In genomic region chrX:67555578-67556203, GRCh38 we compare ENCODE assay signal across 8 cellular contexts. TPM values are rescaled to one million over a fixed set of nuclear protein-coding genes. Genes with fewer than 3 reads are reported as not detected.
DNase-seq lines count a peak whose midpoint lies in the region; ATAC-seq and TF ChIP-seq lines count a peak whose summit lies in the region.

No MANE protein-coding gene starts in this region.

- no peaks in the 10 kb centered on the region for H3K9me2 ChIP-seq in PC-3 (replicated peaks; ENCODE audit: low read length)

- H3K4me3 ChIP-seq in DND-41 (ENCODE audit: low read depth in 1 of 2, low read length in 2 of 2) = no peak overlapping the region
- H3K4me3 ChIP-seq in PC-3 (ENCODE audit: low read length) = no peak overlapping the region
- H3K4me3 ChIP-seq in spleen = no peak overlapping the region

- H3K36me3 ChIP-seq in DND-41 (ENCODE audit: insufficient read depth, low read length) (no peaks in the 10 kb centered on the region), PC-3 (ENCODE audit: low read depth, low read length) (no peaks in the 10 kb centered on the region), spleen (no peaks in the 10 kb centered on the region)

- H3K79me2 ChIP-seq in DND-41 (ENCODE audit: insufficient read depth, low read length) (no peaks in the 10 kb centered on the region), PC-3 (ENCODE audit: low read length) (no peaks in the 10 kb centered on the region)

- in situ Hi-C loops in G401 (cut with HindIII; ENCODE audit: low sequenced_read_pairs) = no loop called here

- CTCF ChIA-PET in PC-3 (lab: Charles Lee) = no interaction called here

- 28 to 43% (median 32%) methylated on average over 6 to 7 of the region's 7 CpGs for WGBS in spleen, 5 donors

- H3K9ac ChIP-seq in DND-41 (ENCODE audit: low read depth, low read length) (no peak overlapping the region), PC-3 (ENCODE audit: low read length) (no peak overlapping the region)

- H3K4me1 ChIP-seq in DND-41 (ENCODE audit: insufficient read depth, low read length) (no peaks in the 10 kb centered on the region), PC-3 (ENCODE audit: insufficient read depth, low read length) (no peaks in the 10 kb centered on the region), spleen (no peaks in the 10 kb centered on the region)

- H3K27ac ChIP-seq in DND-41 (ENCODE audit: low read length) (no peak overlapping the region), PC-3 (ENCODE audit: low read length) (no peak overlapping the region), spleen (no peak overlapping the region)

- POLR2A ChIA-PET in PC-3 (lab: Charles Lee; ENCODE audit: unreplicated experiment) = no interaction called here

- H2AFZ ChIP-seq in DND-41 (ENCODE audit: low read depth, low read length) = no peak overlapping the region
- H2AFZ ChIP-seq in PC-3 (ENCODE audit: low read length) = no peak overlapping the region

- DNase-seq in DND-41 (peak; percentile 4), PC-3 (peak; percentile 10), fibroblast of peridontal ligament (ENCODE audit: extremely low read depth) (peak; percentile 23), spleen (no peak), G401 (ENCODE audit: low spot score) (no peak)

- no TSS peak for BruUV-seq in PC-3 (replicated peaks; lab: Mats Ljungman, UMichigan)

- H3F3A ChIP-seq in PC-3 (ENCODE audit: low read length, unreplicated experiment) = no peaks in the 10 kb centered on the region

- H3K9me3 ChIP-seq in DND-41 (ENCODE audit: insufficient read depth, low read length, severe bottlenecking) (no peaks in the 10 kb centered on the region), PC-3 (ENCODE audit: low read length) (no peaks in the 10 kb centered on the region), spleen (no peaks in the 10 kb centered on the region)

- TF ChIP-seq CTCF in DND-41 (IDR thresholded peaks at IDR 0.05; ENCODE audit: borderline replicate concordance, extremely low read depth, low read length, poor library complexity, severe bottlenecking) (peak; percentile 57), PC-3 (conservative IDR thresholded peaks at IDR 0.05; ENCODE audit: low read depth, low read length) (peak; percentile 66), spleen (IDR thresholded peaks at IDR 0.05 in 8 of 11, conservative IDR thresholded peaks at IDR 0.05 in 3 of 11) (peak in 10 of 11 experiments; percentile 32 to 72 (median 52))

- H3K4me2 ChIP-seq in DND-41 (ENCODE audit: insufficient read depth, low read length) (no peak overlapping the region), PC-3 (ENCODE audit: low read length) (no peak overlapping the region)

- TF ChIP-seq POLR2A in spleen (IDR thresholded peaks at IDR 0.05) = no peak

- intact Hi-C loops in PC-3 (cut with micrococcal nuclease) (no loop called here), spleen (cut with DNase I; ENCODE audit: low total_unique reads) (no loop called here)

- no peak for ATAC-seq in DND-41 (ENCODE audit: insufficient read depth, low read depth)
- ATAC-seq in GM21526 (IDR thresholded peaks at IDR 0.05; ENCODE audit: low FRiP score, unreplicated experiment) = peak; percentile 71
- ATAC-seq in PC-3 = no peak
- ATAC-seq in HG03045 (IDR thresholded peaks at IDR 0.05; ENCODE audit: unreplicated experiment) = no peak
- no peak for ATAC-seq in GM18502 (IDR thresholded peaks at IDR 0.05; ENCODE audit: poor library complexity, unreplicated experiment)

- H4K20me1 ChIP-seq in DND-41 (ENCODE audit: insufficient read depth, low read length) (no peaks in the 10 kb centered on the region), PC-3 (ENCODE audit: low read length) (no peaks in the 10 kb centered on the region)

- no peaks in the 10 kb centered on the region for H3K27me3 ChIP-seq in DND-41 (ENCODE audit: insufficient read depth, low read length, poor library complexity)
- H3K27me3 ChIP-seq in PC-3 (ENCODE audit: low read length) = no peaks in the 10 kb centered on the region
- H3K27me3 ChIP-seq in spleen (replicated peaks in 1 of 7) = peaks cover 0 to 7% (median 0%) of the 10 kb centered on the region in 7 donors

RNA-seq across cellular contexts. Expression of gene AR, which starts 11.9 kb away (rescaled TPM):
- total RNA-seq in PC-3 (2014; rRNA removed) = not detected in 2 replicates
- total RNA-seq in spleen = 10 to 100 TPM in 1 of 7 donors, 1 to 10 TPM in 6; 1.3 to 10.1 (median 3.4) TPM
- polyA plus RNA-seq in spleen = under 1 TPM; 0.13 to 0.15 (median 0.13) TPM
- not detected in 2 replicates for total RNA-seq in G401 (2014; rRNA removed; shearing (Covaris generic))

Comparison
In these comparisons a context has a peak if more than half of its experiments do, and no peak if none do; other contexts are left out.
1. DNase-seq: peak in DND-41 (single experiment), PC-3 (single experiment) and fibroblast of peridontal ligament (single experiment); none in spleen (single experiment) and G401 (single experiment).
2. Peak in every context shown above with its lines, with median percentiles within 50 percentile points of each other: CTCF ChIP-seq.